8 cellular contexts compared by ENCODE assay signal in genomic region chr6:128520436-128521301, GRCh38. TPM values are rescaled to one million over a fixed set of nuclear protein-coding genes. Genes with fewer than 3 reads are reported as not detected.
A peak's percentile ranks its signal among the peaks of the same experiment; 100 is the strongest.
DNase-seq lines count a peak whose midpoint lies in the region; ATAC-seq and TF ChIP-seq lines count a peak whose summit lies in the region.

PTPRK (minus strand) TSS chr6:128520599; CDS start chr6:128520358, 241 bp downstream.

- H3K27ac ChIP-seq in CD4-positive, CD25-positive, alpha-beta regulatory T cell (ENCODE audit: insufficient read depth, low read length, poor library complexity, severe bottlenecking): no peak within 1 kb of the TSS
- H3K27ac ChIP-seq in fibroblast of lung (ENCODE audit: insufficient read depth, low read length): peak within 1 kb of the TSS; percentile 92

- H3K4me3 Mint-ChIP-seq in CD4-positive, CD25-positive, alpha-beta regulatory T cell: peak within 1 kb of the TSS; percentile 59 to 89 (median 83)
- peak within 1 kb of the TSS; percentile 91 for H3K4me3 Mint-ChIP-seq in activated T-helper 17 cell treated with anti-CD3 and anti-CD28 coated beads, Interleukin-2, amount 50 U/mL, for 72 hours
- H3K4me3 Mint-ChIP-seq in naive B cell: peak within 1 kb of the TSS; percentile 86 to 93 (median 90)
- H3K4me3 Mint-ChIP-seq in stimulated activated effector memory CD8-positive, alpha-beta T cell treated with anti-CD3 and anti-CD28 coated beads, Interleukin-12 subunit alpha, Interleukin-12 subunit beta, amount 100 ng/mL, for 72 hours: peak within 1 kb of the TSS; percentile 90

- H3K36me3 ChIP-seq in CD4-positive, CD25-positive, alpha-beta regulatory T cell (ENCODE audit: control insufficient read depth, insufficient read depth, low read length): no peaks in the 10 kb centered on the region
- H3K36me3 ChIP-seq in fibroblast of lung (ENCODE audit: control insufficient read depth, insufficient read depth, low read length): no peaks in the 10 kb centered on the region

- H3K4me3 ChIP-seq in CD4-positive, CD25-positive, alpha-beta regulatory T cell (ENCODE audit: low read depth, low read length): peak within 1 kb of the TSS; percentile 46
- peak within 1 kb of the TSS; percentile 80 to 100 (median 92) for H3K4me3 ChIP-seq in fibroblast of lung (replicated peaks in 1 of 4; ENCODE audit: control extremely low read depth in 1 of 4, insufficient read depth in 1 of 4, low read depth in 3 of 4, low read length in 4 of 4)

- peak; percentile 45 to 86 (median 60) for DNase-seq in CD4-positive, CD25-positive, alpha-beta regulatory T cell
- DNase-seq in NOMO-1 treated with dmso at 0.1 percent for 144 hours (lab: John Stamatoyannopoulos, UW; ENCODE audit: unreplicated experiment): peak; percentile 61
- peak; percentile 91 to 92 for DNase-seq in fibroblast of lung (ENCODE audit: low read depth in 2 of 2)
- DNase-seq in naive B cell: peak; percentile 44
- peak; percentile 67 to 85 for DNase-seq in stimulated activated effector memory CD8-positive, alpha-beta T cell treated with anti-CD3 and anti-CD28 coated beads, Interleukin-12 subunit alpha, Interleukin-12 subunit beta, amount 100 ng/mL, for 72 hours (ENCODE audit: low spot score in 2 of 2)

- peak within 1 kb of the TSS; percentile 96 for H3K9ac ChIP-seq in fibroblast of lung (ENCODE audit: insufficient read depth, low read length)

- peaks cover 37% of the 10 kb centered on the region for H3K27me3 ChIP-seq in CD4-positive, CD25-positive, alpha-beta regulatory T cell (ENCODE audit: control insufficient read depth, insufficient read depth, low read length)
- H3K27me3 ChIP-seq in fibroblast of lung (ENCODE audit: control insufficient read depth, insufficient read depth, low read length): no peaks in the 10 kb centered on the region

- H3K9me3 Mint-ChIP-seq in CD4-positive, CD25-positive, alpha-beta regulatory T cell: peaks cover 0 to 2% (median 0%) of the 10 kb centered on the region in 7 donors
- no peaks in the 10 kb centered on the region for H3K9me3 Mint-ChIP-seq in activated T-helper 17 cell treated with anti-CD3 and anti-CD28 coated beads, Interleukin-2, amount 50 U/mL, for 72 hours
- no peaks in the 10 kb centered on the region for H3K9me3 Mint-ChIP-seq in naive B cell
- no peaks in the 10 kb centered on the region for H3K9me3 Mint-ChIP-seq in stimulated activated effector memory CD8-positive, alpha-beta T cell treated with anti-CD3 and anti-CD28 coated beads, Interleukin-12 subunit alpha, Interleukin-12 subunit beta, amount 100 ng/mL, for 72 hours

- H3K9me3 ChIP-seq in CD4-positive, CD25-positive, alpha-beta regulatory T cell (ENCODE audit: control insufficient read depth in 2 of 2, low read length in 2 of 2): no peaks in the 10 kb centered on the region
- H3K9me3 ChIP-seq in fibroblast of lung (ENCODE audit: control insufficient read depth, insufficient read depth, low read depth, low read length): no peaks in the 10 kb centered on the region

- H4K20me1 ChIP-seq in fibroblast of lung (ENCODE audit: control insufficient read depth, extremely low read depth, insufficient read depth, low read length): peaks cover 1% of the 10 kb centered on the region

- peak within 1 kb of the TSS; percentile 93 for H3K4me2 ChIP-seq in fibroblast of lung (ENCODE audit: extremely low read depth, insufficient read depth, low read length)

- ATAC-seq in CD4-positive, CD25-positive, alpha-beta regulatory T cell (ENCODE audit: low read depth in 2 of 2): peak; percentile 75 to 77
- ATAC-seq in GM19324 (IDR thresholded peaks at IDR 0.05; ENCODE audit: low FRiP score, unreplicated experiment) (peak; percentile 85), HG03457 (IDR thresholded peaks at IDR 0.05; ENCODE audit: unreplicated experiment) (peak; percentile 86), naive B cell (ENCODE audit: low read depth in 2 of 2) (peak; percentile 81 to 82)
- peak; percentile 97 for ATAC-seq in activated T-helper 17 cell treated with anti-CD3 and anti-CD28 coated beads, Interleukin-2, amount 50 U/mL, for 72 hours (replicated peaks)
- peak; percentile 93 for ATAC-seq in stimulated activated effector memory CD8-positive, alpha-beta T cell treated with anti-CD3 and anti-CD28 coated beads, Interleukin-12 subunit alpha, Interleukin-12 subunit beta, amount 100 ng/mL, for 72 hours

- H3K4me1 Mint-ChIP-seq in CD4-positive, CD25-positive, alpha-beta regulatory T cell: peaks cover 5 to 21% (median 6%) of the 10 kb centered on the region in 4 donors
- peaks cover 11% of the 10 kb centered on the region for H3K4me1 Mint-ChIP-seq in activated T-helper 17 cell treated with anti-CD3 and anti-CD28 coated beads, Interleukin-2, amount 50 U/mL, for 72 hours
- H3K4me1 Mint-ChIP-seq in naive B cell: peaks cover 21 to 25% (median 22%) of the 10 kb centered on the region in 3 donors
- H3K4me1 Mint-ChIP-seq in stimulated activated effector memory CD8-positive, alpha-beta T cell treated with anti-CD3 and anti-CD28 coated beads, Interleukin-12 subunit alpha, Interleukin-12 subunit beta, amount 100 ng/mL, for 72 hours: peaks cover 21% of the 10 kb centered on the region

- H3K27ac Mint-ChIP-seq in CD4-positive, CD25-positive, alpha-beta regulatory T cell: peak within 1 kb of the TSS in 2 of 3 donors; percentile 32 to 38
- H3K27ac Mint-ChIP-seq in activated T-helper 17 cell treated with anti-CD3 and anti-CD28 coated beads, Interleukin-2, amount 50 U/mL, for 72 hours: peak within 1 kb of the TSS; percentile 82
- peak within 1 kb of the TSS in 2 of 6 donors; percentile 16 to 87 for H3K27ac Mint-ChIP-seq in naive B cell
- H3K27ac Mint-ChIP-seq in stimulated activated effector memory CD8-positive, alpha-beta T cell treated with anti-CD3 and anti-CD28 coated beads, Interleukin-12 subunit alpha, Interleukin-12 subunit beta, amount 100 ng/mL, for 72 hours: peak within 1 kb of the TSS; percentile 61

- peak within 1 kb of the TSS; percentile 93 for H2AFZ ChIP-seq in fibroblast of lung (ENCODE audit: low read length)

- H3K27me3 Mint-ChIP-seq in CD4-positive, CD25-positive, alpha-beta regulatory T cell: peaks cover 68% of the 10 kb centered on the region
- peaks cover 50% of the 10 kb centered on the region for H3K27me3 Mint-ChIP-seq in activated T-helper 17 cell treated with anti-CD3 and anti-CD28 coated beads, Interleukin-2, amount 50 U/mL, for 72 hours
- peaks cover 56 to 82% (median 68%) of the 10 kb centered on the region in 3 donors for H3K27me3 Mint-ChIP-seq in naive B cell

- H3K4me1 ChIP-seq in CD4-positive, CD25-positive, alpha-beta regulatory T cell (ENCODE audit: control insufficient read depth, insufficient read depth, low read length, poor library complexity, severe bottlenecking): peaks cover 18% of the 10 kb centered on the region
- peaks cover 21% of the 10 kb centered on the region for H3K4me1 ChIP-seq in fibroblast of lung (ENCODE audit: control insufficient read depth, extremely low read depth, insufficient read depth, low read length)

- no peak for TF ChIP-seq CTCF in fibroblast of lung (conservative IDR thresholded peaks at IDR 0.05 in 1 of 2, IDR thresholded peaks at IDR 0.05 in 1 of 2; ENCODE audit: low read depth in 1 of 2, low read length in 2 of 2)

- peaks cover 44% of the 10 kb centered on the region for H3K79me2 ChIP-seq in fibroblast of lung (ENCODE audit: control insufficient read depth, insufficient read depth, low read length)

- no peaks in the 10 kb centered on the region for H3K36me3 Mint-ChIP-seq in CD4-positive, CD25-positive, alpha-beta regulatory T cell
- H3K36me3 Mint-ChIP-seq in activated T-helper 17 cell treated with anti-CD3 and anti-CD28 coated beads, Interleukin-2, amount 50 U/mL, for 72 hours (ENCODE audit: low read depth): no peaks in the 10 kb centered on the region
- no peaks in the 10 kb centered on the region for H3K36me3 Mint-ChIP-seq in naive B cell
- H3K36me3 Mint-ChIP-seq in stimulated activated effector memory CD8-positive, alpha-beta T cell treated with anti-CD3 and anti-CD28 coated beads, Interleukin-12 subunit alpha, Interleukin-12 subunit beta, amount 100 ng/mL, for 72 hours: no peaks in the 10 kb centered on the region

RNA-seq across cellular contexts. Expression of gene PTPRK, which starts in this region (rescaled TPM):
- 1.0 TPM for total RNA-seq in CD4-positive, CD25-positive, alpha-beta regulatory T cell
- polyA plus RNA-seq in CD4-positive, CD25-positive, alpha-beta regulatory T cell: under 1 TPM in 3 of 4 donors, not detected in 1; 0.16 to 0.57 (median 0.34) TPM
- 10 to 100 TPM in 1 of 2 donors, 1 to 10 TPM in 1; 7.6 to 12.3 TPM for total RNA-seq in activated T-helper 17 cell treated with anti-CD3 and anti-CD28 coated beads, Interleukin-2, amount 50 U/mL, for 72 hours
- total RNA-seq in fibroblast of lung: 49.8 and 75.5 TPM in 2 replicates
- polyA plus RNA-seq in fibroblast of lung (19.4 and 20.6 TPM in 2 replicates), naive B cell (ENCODE audit: low read depth in 6 of 6) (10 to 100 TPM; 27.6 to 43.4 (median 34.3) TPM)
- polyA plus RNA-seq in fibroblast of lung (2012): 32.3 and 35.4 TPM in 2 replicates
- polyA minus RNA-seq in fibroblast of lung (ENCODE audit: low replicate concordance): 66.1 and 77.3 TPM in 2 replicates

Comparison
In these comparisons a context has a peak if more than half of its experiments do, and no peak if none do; other contexts are left out.
1. RNA of gene PTPRK (polyA plus RNA-seq): 27.6 to 43.4 TPM in naive B cell and 19.4 to 35.4 TPM in fibroblast of lung; 0.16 to 0.57 TPM in CD4-positive, CD25-positive, alpha-beta regulatory T cell; every median in the first group is over 10 times any median in the second.
2. Peak in every context shown above with its lines, with median percentiles within 50 percentile points of each other: ATAC-seq, DNase-seq and H3K4me3 Mint-ChIP-seq.